In genomic region chr4:40908702-40909362, GRCh38 we compare ENCODE assay signal across 8 cellular contexts.
DNase-seq lines count a peak whose midpoint lies in the region; ATAC-seq and TF ChIP-seq lines count a peak whose summit lies in the region.

No MANE protein-coding gene starts in this region.

- H3K18ac ChIP-seq in mesendoderm (ENCODE audit: low read length): no peak overlapping the region

- no peaks in the 10 kb centered on the region for H3K9me3 Mint-ChIP-seq in CD8-positive, alpha-beta T cell

- H3K36me3 Mint-ChIP-seq in CD8-positive, alpha-beta T cell: no peaks in the 10 kb centered on the region

- no peaks in the 10 kb centered on the region for H3K36me3 ChIP-seq in CD8-positive, alpha-beta T cell (ENCODE audit: insufficient read depth, low read length)
- H3K36me3 ChIP-seq in mesendoderm (ENCODE audit: control insufficient read depth, insufficient read depth, low read length): no peaks in the 10 kb centered on the region

- H3K4me3 ChIP-seq in CD8-positive, alpha-beta T cell (ENCODE audit: low read depth, low read length): no peak overlapping the region
- H3K4me3 ChIP-seq in mesendoderm (ENCODE audit: low read length): no peak overlapping the region

- no peaks in the 10 kb centered on the region for H3K27me3 ChIP-seq in CD8-positive, alpha-beta T cell (ENCODE audit: insufficient read depth, low read length)
- H3K27me3 ChIP-seq in mesendoderm (ENCODE audit: insufficient read depth, low read length, poor library complexity): no peaks in the 10 kb centered on the region

- CTCF ChIA-PET in CD8-positive, alpha-beta T cell (lab: Charles Lee): interaction anchor here (0.9 to 1.5 kb wide), 8 partner anchors 9 to 21 kb away, joined by 3 to 7 read pairs (median 3); no protein-coding TSS in a partner anchor

- H4K8ac ChIP-seq in mesendoderm (ENCODE audit: low read depth, low read length): no peak overlapping the region

- POLR2A ChIA-PET in CD8-positive, alpha-beta T cell (lab: Charles Lee): no interaction called here

- peaks cover 11% of the 10 kb centered on the region for H3K4me1 Mint-ChIP-seq in CD8-positive, alpha-beta T cell (ENCODE audit: low read depth)

- no peak overlapping the region for H3K27ac ChIP-seq in CD8-positive, alpha-beta T cell (ENCODE audit: low read depth, low read length)
- no peak overlapping the region for H3K27ac ChIP-seq in mesendoderm (ENCODE audit: low read depth, low read length)

- ATAC-seq in CD8-positive, alpha-beta T cell: peak; percentile 69
- peak; percentile 92 for ATAC-seq in GM19452 (IDR thresholded peaks at IDR 0.05; ENCODE audit: unreplicated experiment)
- ATAC-seq in HG03520 (IDR thresholded peaks at IDR 0.05; ENCODE audit: unreplicated experiment): peak; percentile 93

- peak; percentile 16 to 56 (median 43) for DNase-seq in CD8-positive, alpha-beta T cell
- DNase-seq in NCI-H774 (lab: John Stamatoyannopoulos, UW): peak; percentile 40
- peak; percentile 51 to 53 for DNase-seq in activated CD4-positive, alpha-beta T cell treated with anti-CD3 and anti-CD28 coated beads, Interleukin-2, amount 50 U/mL, for 4 hours
- DNase-seq in effector CD8-positive, alpha-beta T cell (lab: John Stamatoyannopoulos, UW): peak; percentile 2
- peak; percentile 95 for DNase-seq in mesendoderm
- peak; percentile 47 to 62 for DNase-seq in stimulated activated CD8-positive, alpha-beta memory T cell treated with anti-CD3 and anti-CD28 coated beads, Interleukin-2, amount 100 ng/mL, for 48 hours (ENCODE audit: low read depth in 2 of 2)

- peak; percentile 71 for TF ChIP-seq CTCF in CD8-positive, alpha-beta T cell (IDR thresholded peaks at IDR 0.05)

- peak overlapping the region; percentile 54 for H3K56ac ChIP-seq in mesendoderm (ENCODE audit: low read length)

- H3K9ac ChIP-seq in mesendoderm (ENCODE audit: low read length): no peak overlapping the region

- no peak overlapping the region for H2BK15ac ChIP-seq in mesendoderm (replicated peaks; ENCODE audit: low read depth)

- no CpG with 5 or more reads among the region's 12 CpGs for WGBS in mesendoderm (ENCODE audit: extremely low coverage, insufficient coverage, low lambda C conversion rate)

- no peaks in the 10 kb centered on the region for H3K9me3 ChIP-seq in CD8-positive, alpha-beta T cell (ENCODE audit: low read length)

- H3K79me2 ChIP-seq in mesendoderm (ENCODE audit: control insufficient read depth, insufficient read depth, low read length): no peaks in the 10 kb centered on the region

- H3K4ac ChIP-seq in mesendoderm (ENCODE audit: low read depth, low read length): no peak overlapping the region

- no peak overlapping the region for H4K5ac ChIP-seq in mesendoderm (ENCODE audit: low read length)

- H2AK5ac ChIP-seq in mesendoderm (ENCODE audit: low read length): no peak overlapping the region

- H3K4me2 ChIP-seq in mesendoderm (ENCODE audit: low read length): no peak overlapping the region

- H3K23ac ChIP-seq in mesendoderm (ENCODE audit: low read length): no peak overlapping the region

- no peak overlapping the region for H2BK5ac ChIP-seq in mesendoderm (ENCODE audit: low read length)

- H3K27me3 Mint-ChIP-seq in CD8-positive, alpha-beta T cell (ENCODE audit: low read depth): no peaks in the 10 kb centered on the region

- H3K27ac Mint-ChIP-seq in CD8-positive, alpha-beta T cell: no peak overlapping the region

- no peaks in the 10 kb centered on the region for H3K4me1 ChIP-seq in CD8-positive, alpha-beta T cell (ENCODE audit: insufficient read depth, low read length)
- H3K4me1 ChIP-seq in mesendoderm (ENCODE audit: control insufficient read depth, low read depth, low read length): no peaks in the 10 kb centered on the region

- no peaks in the 10 kb centered on the region for H3K79me1 ChIP-seq in mesendoderm (ENCODE audit: low read length)

- intact Hi-C loops in CD8-positive, alpha-beta T cell (cut with DNase I, micrococcal nuclease): no loop called here

- H2BK120ac ChIP-seq in mesendoderm (ENCODE audit: low read depth, low read length): no peak overlapping the region

- no peak overlapping the region for H3K4me3 Mint-ChIP-seq in CD8-positive, alpha-beta T cell

Comparison
In these comparisons a context has a peak if more than half of its experiments do, and no peak if none do; other contexts are left out.
1. DNase-seq: peak in every context shown above with its lines; median percentile 95 in mesendoderm; 54 in stimulated activated CD8-positive, alpha-beta memory T cell treated with anti-CD3 and anti-CD28 coated beads, Interleukin-2, amount 100 ng/mL, for 48 hours; 52 in activated CD4-positive, alpha-beta T cell treated with anti-CD3 and anti-CD28 coated beads, Interleukin-2, amount 50 U/mL, for 4 hours; 43 in CD8-positive, alpha-beta T cell; 40 in NCI-H774; 2 in effector CD8-positive, alpha-beta T cell.